ENCODE assay signal across 8 cellular contexts in genomic region chr1:156889802-156890585, GRCh38. TPM values are rescaled to one million over a fixed set of nuclear protein-coding genes. Genes with fewer than 3 reads are reported as not detected.
A peak's percentile ranks its signal among the peaks of the same experiment; 100 is the strongest.
DNase-seq lines count a peak whose midpoint lies in the region; ATAC-seq and TF ChIP-seq lines count a peak whose summit lies in the region.

No MANE protein-coding gene starts in this region.

- no peak for ATAC-seq in activated naive CD8-positive, alpha-beta T cell treated with anti-CD3 and anti-CD28 coated beads, Interleukin-2, amount 10 ng/mL, durations not matched to agents 7 days and 5 days (ENCODE audit: low read depth)
- ATAC-seq in left cardiac atrium (peak; percentile 11 to 23), GM21447 (IDR thresholded peaks at IDR 0.05; ENCODE audit: unreplicated experiment) (no peak), GM19351 (IDR thresholded peaks at IDR 0.05; ENCODE audit: unreplicated experiment) (no peak)

- no peaks in the 10 kb centered on the region for H3K36me3 Mint-ChIP-seq in activated naive CD8-positive, alpha-beta T cell treated with anti-CD3 and anti-CD28 coated beads, Interleukin-2, amount 10 ng/mL, durations not matched to agents 7 days and 5 days

- POLR2A ChIA-PET in GM10248 (lab: Yijun Ruan, JAX), result no interaction called here
- POLR2A ChIA-PET in activated naive CD8-positive, alpha-beta T cell treated with anti-CD3 and anti-CD28 coated beads, Interleukin-2, amount 10 ng/mL, durations not matched to agents 7 days and 5 days (lab: Charles Lee), result interaction anchor here (0.9 to 4.5 kb wide), 3 partner anchors 30 to 138 kb away, joined by 3 to 20 read pairs (median 5); partner anchors contain the start of genes HDGF and NTRK1

- H3K4me1 Mint-ChIP-seq in activated naive CD8-positive, alpha-beta T cell treated with anti-CD3 and anti-CD28 coated beads, Interleukin-2, amount 10 ng/mL, durations not matched to agents 7 days and 5 days, result peaks cover 15% of the 10 kb centered on the region

- H3K4me3 Mint-ChIP-seq in activated naive CD8-positive, alpha-beta T cell treated with anti-CD3 and anti-CD28 coated beads, Interleukin-2, amount 10 ng/mL, durations not matched to agents 7 days and 5 days, result no peak overlapping the region

- intact Hi-C loops in left cardiac atrium (cut with DNase I), result loop anchor here (1.0 to 5.0 kb wide), 4 partner anchors 37 to 201 kb away; no protein-coding TSS in a partner anchor

- TF ChIP-seq CTCF in GM10248 (IDR thresholded peaks at IDR 0.05; ENCODE audit: control extremely low read depth, extremely low read depth, low read depth, missing control alignments), result peak; percentile 83

- no peaks in the 10 kb centered on the region for H3K9me3 Mint-ChIP-seq in activated naive CD8-positive, alpha-beta T cell treated with anti-CD3 and anti-CD28 coated beads, Interleukin-2, amount 10 ng/mL, durations not matched to agents 7 days and 5 days

- CTCF ChIA-PET in GM10248 (lab: Yijun Ruan, JAX), result interaction anchor here (0.7 to 8.6 kb wide), 43 partner anchors 9 to 269 kb away, joined by 3 to 108 read pairs (median 6); partner anchors contain the start of genes CRABP2, INSRR, ISG20L2 and LRRC71

- H3K27me3 Mint-ChIP-seq in activated naive CD8-positive, alpha-beta T cell treated with anti-CD3 and anti-CD28 coated beads, Interleukin-2, amount 10 ng/mL, durations not matched to agents 7 days and 5 days, result peaks cover 43% of the 10 kb centered on the region

- H3K27ac Mint-ChIP-seq in activated naive CD8-positive, alpha-beta T cell treated with anti-CD3 and anti-CD28 coated beads, Interleukin-2, amount 10 ng/mL, durations not matched to agents 7 days and 5 days, result no peak overlapping the region

- DNase-seq in GM10248 (ENCODE audit: extremely low spot score) (peak; percentile 81), NCI-H1092 treated with DMSO at 0.1 percent for 48 hours (lab: John Stamatoyannopoulos, UW) (peak; percentile 78), SKM-1 (lab: John Stamatoyannopoulos, UW; ENCODE audit: unreplicated experiment) (peak; percentile 84), left cardiac atrium (peak; percentile 88), renal cortical epithelial cell (ENCODE audit: low read depth) (peak; percentile 61)
- peak; percentile 65 for DNase-seq in activated naive CD8-positive, alpha-beta T cell treated with anti-CD3 and anti-CD28 coated beads, Interleukin-2, amount 10 ng/mL, durations not matched to agents 7 days and 5 days

RNA-seq across cellular contexts. Expression of gene PEAR1, which starts 3.5 kb away (rescaled TPM):
- under 1 TPM; 0.28 TPM for total RNA-seq in activated naive CD8-positive, alpha-beta T cell treated with anti-CD3 and anti-CD28 coated beads, Interleukin-2, amount 10 ng/mL, durations not matched to agents 7 days and 5 days
- total RNA-seq in left cardiac atrium, result 10 to 100 TPM in 1 of 2 donors, 1 to 10 TPM in 1; 7.2 to 10.4 TPM
- 2.1 and 3.9 TPM in 2 replicates for total RNA-seq in renal cortical epithelial cell

RNA-seq across cellular contexts. Expression of gene NTRK1, which starts 29.3 kb away (rescaled TPM):
- 10 to 100 TPM; 13.7 to 13.9 TPM for total RNA-seq in activated naive CD8-positive, alpha-beta T cell treated with anti-CD3 and anti-CD28 coated beads, Interleukin-2, amount 10 ng/mL, durations not matched to agents 7 days and 5 days
- total RNA-seq in left cardiac atrium (1 to 10 TPM; 2.1 to 2.5 TPM), renal cortical epithelial cell (not detected in 2 replicates)

RNA-seq across cellular contexts. Expression of gene LRRC71, which starts 30.4 kb away (rescaled TPM):
- not detected for total RNA-seq in activated naive CD8-positive, alpha-beta T cell treated with anti-CD3 and anti-CD28 coated beads, Interleukin-2, amount 10 ng/mL, durations not matched to agents 7 days and 5 days
- total RNA-seq in left cardiac atrium (not detected), renal cortical epithelial cell (not detected in 2 replicates)

RNA-seq across cellular contexts. Expression of gene INSRR, which starts 31.1 kb away (rescaled TPM):
- total RNA-seq in activated naive CD8-positive, alpha-beta T cell treated with anti-CD3 and anti-CD28 coated beads, Interleukin-2, amount 10 ng/mL, durations not matched to agents 7 days and 5 days, result under 1 TPM; 0.47 to 0.48 TPM
- total RNA-seq in left cardiac atrium, result under 1 TPM; 0.05 to 0.12 TPM
- total RNA-seq in renal cortical epithelial cell, result not detected in 2 replicates

Comparison
In these comparisons a context has a peak if more than half of its experiments do, and no peak if none do; other contexts are left out.
1. ATAC-seq: peak in left cardiac atrium (2 of 2); none in activated naive CD8-positive, alpha-beta T cell treated with anti-CD3 and anti-CD28 coated beads, Interleukin-2, amount 10 ng/mL, durations not matched to agents 7 days and 5 days (single experiment), GM21447 (single experiment) and GM19351 (single experiment).
2. RNA of gene NTRK1, which starts 29.3 kb away (total RNA-seq): 13.7 to 13.9 TPM in activated naive CD8-positive, alpha-beta T cell treated with anti-CD3 and anti-CD28 coated beads, Interleukin-2, amount 10 ng/mL, durations not matched to agents 7 days and 5 days; 2.1 to 2.5 TPM in left cardiac atrium and not detected in renal cortical epithelial cell; every median in the first group is over 4 times any median in the second.
3. Peak in every context shown above with its lines, with median percentiles within 50 percentile points of each other: DNase-seq.